Comparison of ENCODE assay signal across 14 cellular contexts in genomic region chr1:29471487-29472313, GRCh38.
A peak's percentile ranks its signal among the peaks of the same experiment; 100 is the strongest.
DNase-seq lines count a peak whose midpoint lies in the region; ATAC-seq lines count a peak whose summit lies in the region.
"Had no signal": no experiment of that assay in that cellular context is flagged by ENCODE, and none has a peak within 500 bp of the region (broad histone marks: within the 10 kb centered on the region; RNA-seq: fewer than 3 reads in every experiment).

No MANE protein-coding gene starts in this region.

- no peaks in the 10 kb centered on the region for H3K36me3 ChIP-seq in H7 (replicated peaks; ENCODE audit: control insufficient read depth, insufficient read depth, low read length)

- intact Hi-C loops in left colon (cut with DNase I, micrococcal nuclease) = no loop called here

- no peaks in the 10 kb centered on the region; the same call in 1 of the 2 replicates for H3K27me3 ChIP-seq in H7 (ENCODE audit: control insufficient read depth, insufficient read depth, low read length)

- peak; percentile 87 for DNase-seq in COLO668 (lab: John Stamatoyannopoulos, UW; ENCODE audit: unreplicated experiment)
- peak; percentile 48 for DNase-seq in H7
- peak; percentile 82 for DNase-seq in NCI-H82 treated with DMSO at 0.1 percent for 48 hours (lab: John Stamatoyannopoulos, UW; ENCODE audit: unreplicated experiment)
- no peak for DNase-seq in left colon
- DNase-seq: amniotic stem cell; kidney; NCI-H446 treated with DMSO at 0.1 percent for 48 hours; psoas muscle; stimulated activated CD4-positive, alpha-beta T cell treated with anti-CD3 and anti-CD28 coated beads, Interleukin-15, amount 100 ng/mL, for 24 hours; substantia nigra had no signal

- no peak overlapping the region for H3K4me3 ChIP-seq in H7 (ENCODE audit: insufficient read depth, low read depth, low read length)
- H3K4me3 ChIP-seq: psoas muscle had no signal

- ATAC-seq in left colon = peak; percentile 65
- ATAC-seq in HG03460 (IDR thresholded peaks at IDR 0.05; ENCODE audit: unreplicated experiment) = no peak
- ATAC-seq in GM19452 (IDR thresholded peaks at IDR 0.05; ENCODE audit: unreplicated experiment) = no peak
- no peak for ATAC-seq in GM19467 (IDR thresholded peaks at IDR 0.05; ENCODE audit: unreplicated experiment)
- ATAC-seq in HG02885 (IDR thresholded peaks at IDR 0.05; ENCODE audit: poor library complexity, unreplicated experiment) = no peak
- ATAC-seq: psoas muscle had no signal

Comparison
In these comparisons a context has a peak if more than half of its experiments do, and no peak if none do; other contexts are left out.
1. DNase-seq: peak in COLO668 (single experiment), H7 (single experiment) and NCI-H82 treated with DMSO at 0.1 percent for 48 hours (single experiment); none in left colon (0 of 2).